In the genomic region with DNA sequence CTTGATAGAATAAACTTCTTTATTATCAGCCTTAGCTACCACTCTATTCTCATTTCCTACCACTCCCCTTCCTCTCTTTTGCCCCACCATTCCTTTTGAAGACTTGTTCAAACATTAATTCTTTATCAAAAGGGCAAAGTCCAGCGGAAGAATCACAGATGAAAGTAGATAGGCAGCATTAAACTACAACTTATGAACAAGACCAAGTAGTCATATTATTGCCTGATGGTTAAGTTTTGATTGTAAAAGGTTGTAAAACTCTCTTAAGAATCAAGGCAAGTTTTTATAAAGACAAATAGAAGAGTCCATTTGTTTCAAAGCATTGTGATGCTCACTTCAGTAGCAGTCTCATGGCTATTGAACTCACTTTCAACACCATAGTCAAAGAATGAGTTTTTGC, we compare ENCODE assay signal across 1 cellular context.
TF ChIP-seq lines count a peak whose summit lies in the region.

No MANE protein-coding gene starts in this region.

TF ChIP-seq in HepG2, 621 proteins besides CTCF, POLR2A, EP300 and RAD21 (continued from another document):
- TF ChIP-seq ATRX (CRISPR knock-in tag; IDR thresholded peaks at IDR 0.05; ENCODE audit: borderline replicate concordance) (no peak), SAP130 (CRISPR knock-in tag; IDR thresholded peaks at IDR 0.05; ENCODE audit: low read depth) (peak; percentile 27; the same call in 1 of the 2 replicates), RBFOX2 (IDR thresholded peaks at IDR 0.05; ENCODE audit: low read depth, low read length) (0 out of 2 replicates have a peak, but pooled peaks have one; percentile 22), HNF4G (IDR thresholded peaks at IDR 0.05; ENCODE audit: borderline replicate concordance, low read depth, low read length) (peak; percentile 59; the same call in 1 of the 2 replicates), HNF4G (CRISPR knock-in tag; IDR thresholded peaks at IDR 0.05; ENCODE audit: borderline replicate concordance, low read depth) (no peak), SMAD3 (CRISPR knock-in tag; IDR thresholded peaks at IDR 0.05) (0 out of 2 replicates have a peak, but pooled peaks have one; percentile 32), HNF4A (CRISPR knock-in tag; IDR thresholded peaks at IDR 0.05) (peak; percentile 91), ZNF713 (CRISPR knock-in tag; IDR thresholded peaks at IDR 0.05) (no peak), ZMYM4 (CRISPR knock-in tag; IDR thresholded peaks at IDR 0.05) (peak; percentile 33; the same call in 1 of the 2 replicates), ZNF782 (CRISPR knock-in tag; IDR thresholded peaks at IDR 0.05; ENCODE audit: borderline replicate concordance) (no peak), MIER3 (CRISPR knock-in tag; IDR thresholded peaks at IDR 0.05; ENCODE audit: borderline replicate concordance) (peak; percentile 48; the same call in 1 of the 2 replicates), FOXA3 (CRISPR knock-in tag; IDR thresholded peaks at IDR 0.05) (peak; percentile 47; the same call in 1 of the 2 replicates), ZNF644 (CRISPR knock-in tag; IDR thresholded peaks at IDR 0.05; ENCODE audit: low read depth) (0 out of 2 replicates have a peak, but pooled peaks have one; percentile 33), ASH2L (IDR thresholded peaks at IDR 0.05; ENCODE audit: insufficient read length, low read depth, low read length) (peak; percentile 80), BCL6 (CRISPR knock-in tag; IDR thresholded peaks at IDR 0.05) (no peak), MED1 (CRISPR knock-in tag; IDR thresholded peaks at IDR 0.05) (peak; percentile 91), MTA3 (CRISPR knock-in tag; IDR thresholded peaks at IDR 0.05) (no peak), ZNF614 (CRISPR knock-in tag; IDR thresholded peaks at IDR 0.05; ENCODE audit: borderline replicate concordance) (peak; percentile 32; the same call in 1 of the 2 replicates), NKX3-1 (CRISPR knock-in tag; IDR thresholded peaks at IDR 0.05) (0 out of 2 replicates have a peak, but pooled peaks have one; percentile 23), ZNF816 (CRISPR knock-in tag; IDR thresholded peaks at IDR 0.05; ENCODE audit: borderline replicate concordance) (0 out of 2 replicates have a peak, but pooled peaks have one; percentile 41), ZFP82 (CRISPR knock-in tag; IDR thresholded peaks at IDR 0.05; ENCODE audit: borderline replicate concordance) (no peak), CREB1 (IDR thresholded peaks at IDR 0.05) (no peak), CREB1 (CRISPR knock-in tag; IDR thresholded peaks at IDR 0.05) (peak; percentile 69), SOX5 (CRISPR knock-in tag; IDR thresholded peaks at IDR 0.05; ENCODE audit: borderline replicate concordance) (peak; percentile 78; the same call in 1 of the 2 replicates), ISL2 (CRISPR knock-in tag; IDR thresholded peaks at IDR 0.05) (peak; percentile 91), RCOR2 (CRISPR knock-in tag; IDR thresholded peaks at IDR 0.05) (peak; percentile 70; the same call in 1 of the 2 replicates), ZNF567 (CRISPR knock-in tag; IDR thresholded peaks at IDR 0.05; ENCODE audit: borderline replicate concordance) (no peak)
- TF ChIP-seq, protein P1, sequence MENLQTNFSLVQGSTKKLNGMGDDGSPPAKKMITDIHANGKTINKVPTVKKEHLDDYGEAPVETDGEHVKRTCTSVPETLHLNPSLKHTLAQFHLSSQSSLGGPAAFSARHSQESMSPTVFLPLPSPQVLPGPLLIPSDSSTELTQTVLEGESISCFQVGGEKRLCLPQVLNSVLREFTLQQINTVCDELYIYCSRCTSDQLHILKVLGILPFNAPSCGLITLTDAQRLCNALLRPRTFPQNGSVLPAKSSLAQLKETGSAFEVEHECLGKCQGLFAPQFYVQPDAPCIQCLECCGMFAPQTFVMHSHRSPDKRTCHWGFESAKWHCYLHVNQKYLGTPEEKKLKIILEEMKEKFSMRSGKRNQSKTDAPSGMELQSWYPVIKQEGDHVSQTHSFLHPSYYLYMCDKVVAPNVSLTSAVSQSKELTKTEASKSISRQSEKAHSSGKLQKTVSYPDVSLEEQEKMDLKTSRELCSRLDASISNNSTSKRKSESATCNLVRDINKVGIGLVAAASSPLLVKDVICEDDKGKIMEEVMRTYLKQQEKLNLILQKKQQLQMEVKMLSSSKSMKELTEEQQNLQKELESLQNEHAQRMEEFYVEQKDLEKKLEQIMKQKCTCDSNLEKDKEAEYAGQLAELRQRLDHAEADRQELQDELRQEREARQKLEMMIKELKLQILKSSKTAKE (CRISPR knock-in tag; IDR thresholded peaks at IDR 0.05; ENCODE audit: borderline replicate concordance), result no peak
- TF ChIP-seq, protein P2, sequence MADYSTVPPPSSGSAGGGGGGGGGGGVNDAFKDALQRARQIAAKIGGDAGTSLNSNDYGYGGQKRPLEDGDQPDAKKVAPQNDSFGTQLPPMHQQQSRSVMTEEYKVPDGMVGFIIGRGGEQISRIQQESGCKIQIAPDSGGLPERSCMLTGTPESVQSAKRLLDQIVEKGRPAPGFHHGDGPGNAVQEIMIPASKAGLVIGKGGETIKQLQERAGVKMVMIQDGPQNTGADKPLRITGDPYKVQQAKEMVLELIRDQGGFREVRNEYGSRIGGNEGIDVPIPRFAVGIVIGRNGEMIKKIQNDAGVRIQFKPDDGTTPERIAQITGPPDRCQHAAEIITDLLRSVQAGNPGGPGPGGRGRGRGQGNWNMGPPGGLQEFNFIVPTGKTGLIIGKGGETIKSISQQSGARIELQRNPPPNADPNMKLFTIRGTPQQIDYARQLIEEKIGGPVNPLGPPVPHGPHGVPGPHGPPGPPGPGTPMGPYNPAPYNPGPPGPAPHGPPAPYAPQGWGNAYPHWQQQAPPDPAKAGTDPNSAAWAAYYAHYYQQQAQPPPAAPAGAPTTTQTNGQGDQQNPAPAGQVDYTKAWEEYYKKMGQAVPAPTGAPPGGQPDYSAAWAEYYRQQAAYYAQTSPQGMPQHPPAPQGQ (CRISPR knock-in tag; IDR thresholded peaks at IDR 0.05; ENCODE audit: borderline replicate concordance), result no peak
- TF ChIP-seq, protein P3, sequence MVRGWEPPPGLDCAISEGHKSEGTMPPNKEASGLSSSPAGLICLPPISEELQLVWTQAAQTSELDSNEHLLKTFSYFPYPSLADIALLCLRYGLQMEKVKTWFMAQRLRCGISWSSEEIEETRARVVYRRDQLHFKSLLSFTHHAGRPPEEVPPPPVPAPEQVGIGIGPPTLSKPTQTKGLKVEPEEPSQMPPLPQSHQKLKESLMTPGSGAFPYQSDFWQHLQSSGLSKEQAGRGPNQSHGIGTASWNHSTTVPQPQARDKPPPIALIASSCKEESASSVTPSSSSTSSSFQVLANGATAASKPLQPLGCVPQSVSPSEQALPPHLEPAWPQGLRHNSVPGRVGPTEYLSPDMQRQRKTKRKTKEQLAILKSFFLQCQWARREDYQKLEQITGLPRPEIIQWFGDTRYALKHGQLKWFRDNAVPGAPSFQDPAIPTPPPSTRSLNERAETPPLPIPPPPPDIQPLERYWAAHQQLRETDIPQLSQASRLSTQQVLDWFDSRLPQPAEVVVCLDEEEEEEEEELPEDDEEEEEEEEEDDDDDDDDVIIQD (CRISPR knock-in tag; IDR thresholded peaks at IDR 0.05; ENCODE audit: low read depth), result peak; percentile 91; the same call in 1 of the 2 replicates
- TF ChIP-seq, protein P4, sequence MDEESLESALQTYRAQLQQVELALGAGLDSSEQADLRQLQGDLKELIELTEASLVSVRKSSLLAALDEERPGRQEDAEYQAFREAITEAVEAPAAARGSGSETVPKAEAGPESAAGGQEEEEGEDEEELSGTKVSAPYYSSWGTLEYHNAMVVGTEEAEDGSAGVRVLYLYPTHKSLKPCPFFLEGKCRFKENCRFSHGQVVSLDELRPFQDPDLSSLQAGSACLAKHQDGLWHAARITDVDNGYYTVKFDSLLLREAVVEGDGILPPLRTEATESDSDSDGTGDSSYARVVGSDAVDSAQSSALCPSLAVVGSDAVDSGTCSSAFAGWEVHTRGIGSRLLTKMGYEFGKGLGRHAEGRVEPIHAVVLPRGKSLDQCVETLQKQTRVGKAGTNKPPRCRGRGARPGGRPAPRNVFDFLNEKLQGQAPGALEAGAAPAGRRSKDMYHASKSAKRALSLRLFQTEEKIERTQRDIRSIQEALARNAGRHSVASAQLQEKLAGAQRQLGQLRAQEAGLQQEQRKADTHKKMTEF (CRISPR knock-in tag; IDR thresholded peaks at IDR 0.05), result peak; percentile 69
- TF ChIP-seq, protein P5, sequence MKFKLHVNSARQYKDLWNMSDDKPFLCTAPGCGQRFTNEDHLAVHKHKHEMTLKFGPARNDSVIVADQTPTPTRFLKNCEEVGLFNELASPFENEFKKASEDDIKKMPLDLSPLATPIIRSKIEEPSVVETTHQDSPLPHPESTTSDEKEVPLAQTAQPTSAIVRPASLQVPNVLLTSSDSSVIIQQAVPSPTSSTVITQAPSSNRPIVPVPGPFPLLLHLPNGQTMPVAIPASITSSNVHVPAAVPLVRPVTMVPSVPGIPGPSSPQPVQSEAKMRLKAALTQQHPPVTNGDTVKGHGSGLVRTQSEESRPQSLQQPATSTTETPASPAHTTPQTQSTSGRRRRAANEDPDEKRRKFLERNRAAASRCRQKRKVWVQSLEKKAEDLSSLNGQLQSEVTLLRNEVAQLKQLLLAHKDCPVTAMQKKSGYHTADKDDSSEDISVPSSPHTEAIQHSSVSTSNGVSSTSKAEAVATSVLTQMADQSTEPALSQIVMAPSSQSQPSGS (CRISPR knock-in tag; IDR thresholded peaks at IDR 0.05), result peak; percentile 33; the same call in 1 of the 2 replicates
